9 cellular contexts compared by ENCODE assay signal in the genomic region with DNA sequence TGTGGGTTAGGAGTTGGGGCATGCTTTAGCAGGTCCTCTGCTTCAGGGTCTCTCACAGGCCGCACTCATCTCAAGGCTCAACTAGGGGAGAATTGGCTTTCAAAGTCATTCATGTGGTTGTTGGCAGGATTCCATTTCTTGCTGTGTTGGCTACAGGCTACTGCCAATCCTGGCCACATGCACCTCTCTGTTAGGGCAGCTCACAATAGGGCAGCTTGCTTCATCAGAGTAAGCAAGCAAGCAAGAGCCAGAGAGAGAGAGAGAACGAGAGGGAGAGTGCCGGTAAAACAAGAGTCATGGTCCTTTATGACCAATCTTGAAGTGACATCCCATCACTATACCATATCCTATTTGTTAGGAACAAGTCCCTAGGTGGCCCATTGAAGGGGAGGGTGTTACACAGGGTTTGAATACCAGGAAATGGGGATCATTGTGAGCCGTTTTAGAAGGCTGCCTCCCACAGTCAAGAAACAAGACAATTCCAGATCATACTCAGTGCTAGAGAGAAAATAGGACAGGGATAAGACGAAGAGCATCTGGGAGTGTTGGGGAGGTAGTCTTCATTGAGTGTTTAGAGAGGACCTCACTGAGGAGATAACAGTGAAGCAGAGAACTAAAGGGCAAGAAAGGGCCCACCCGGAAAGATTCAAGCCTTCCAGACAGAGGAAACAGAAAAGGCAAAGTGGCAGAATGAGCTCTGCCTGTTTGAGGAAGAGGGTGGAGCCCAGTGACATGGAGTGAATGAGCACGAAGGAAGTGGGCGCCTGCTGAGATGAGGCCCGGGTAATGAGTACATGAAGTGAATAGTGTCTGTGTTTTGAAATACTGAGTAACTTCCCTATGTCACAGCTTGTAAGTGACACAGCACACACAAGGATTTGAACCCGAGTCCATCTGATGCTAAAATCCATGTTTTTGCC. TPM values are rescaled to one million over a fixed set of nuclear protein-coding genes. Genes with fewer than 3 reads are reported as not detected.
DNase-seq lines count a peak whose midpoint lies in the region; ATAC-seq lines count a peak whose summit lies in the region.
"Had no signal": no experiment of that assay in that cellular context is flagged by ENCODE, and none has a peak within 500 bp of the region (broad histone marks: within the 10 kb centered on the region; RNA-seq: fewer than 3 reads in every experiment).

No MANE protein-coding gene starts in this region.

- DNase-seq in A172 (ENCODE audit: low spot score) (peak; percentile 16), NCI-H69 (lab: John Stamatoyannopoulos, UW) (peak; percentile 78), Right ventricle myocardium superior (peak; percentile 78), NCI-H1105 treated with DMSO at 0.1 percent for 48 hours (lab: John Stamatoyannopoulos, UW) (no peak)
- DNase-seq in activated T-cell treated with anti-CD3 and anti-CD28 coated beads, Interleukin-2, amount 50 U/mL, for 4 hours: peak; percentile 37
- DNase-seq in stimulated activated CD4-positive, alpha-beta T cell treated with anti-CD3 and anti-CD28 coated beads, Interleukin-2, amount 100 ng/mL, for 24 hours: peak; percentile 50 to 53

- H3K4me3 Mint-ChIP-seq in activated T-cell treated with anti-CD3 and anti-CD28 coated beads, Interleukin-2, amount 50 U/mL, for 4 hours: no peak overlapping the region

- no peaks in the 10 kb centered on the region for H3K9me3 Mint-ChIP-seq in activated T-cell treated with anti-CD3 and anti-CD28 coated beads, Interleukin-2, amount 50 U/mL, for 4 hours

- H3K36me3 Mint-ChIP-seq in activated T-cell treated with anti-CD3 and anti-CD28 coated beads, Interleukin-2, amount 50 U/mL, for 4 hours (ENCODE audit: insufficient read depth): no peaks in the 10 kb centered on the region

- H3K27me3 Mint-ChIP-seq in activated T-cell treated with anti-CD3 and anti-CD28 coated beads, Interleukin-2, amount 50 U/mL, for 4 hours (ENCODE audit: low read depth): no peaks in the 10 kb centered on the region

- intact Hi-C loops in Right ventricle myocardium superior (cut with DNase I): no loop called here

- ATAC-seq in activated T-cell treated with anti-CD3 and anti-CD28 coated beads, Interleukin-2, amount 50 U/mL, for 4 hours: peak; percentile 91 to 94
- ATAC-seq in Right ventricle myocardium superior (ENCODE audit: poor library complexity) (peak; percentile 82), HG03159 (IDR thresholded peaks at IDR 0.05; ENCODE audit: unreplicated experiment) (no peak), GM19328 (IDR thresholded peaks at IDR 0.05; ENCODE audit: unreplicated experiment) (no peak)
- ATAC-seq: Panc1 had no signal

- peaks cover 28% of the 10 kb centered on the region for H3K4me1 Mint-ChIP-seq in activated T-cell treated with anti-CD3 and anti-CD28 coated beads, Interleukin-2, amount 50 U/mL, for 4 hours (ENCODE audit: low read depth)

RNA-seq across cellular contexts. Expression of gene TLR2, which starts 32.8 kb away (rescaled TPM):
- not detected in 2 replicates for total RNA-seq in A172 (2014; rRNA removed; shearing (Covaris generic))
- total RNA-seq in activated T-cell treated with anti-CD3 and anti-CD28 coated beads, Interleukin-2, amount 50 U/mL, for 4 hours: 1 to 10 TPM; 1.2 to 1.9 (median 1.6) TPM
- 3.5 TPM for total RNA-seq in Right ventricle myocardium superior

Comparison
In these comparisons a context has a peak if more than half of its experiments do, and no peak if none do; other contexts are left out.
1. ATAC-seq: peak in activated T-cell treated with anti-CD3 and anti-CD28 coated beads, Interleukin-2, amount 50 U/mL, for 4 hours (2 of 2) and Right ventricle myocardium superior (single experiment); none in HG03159 (single experiment) and GM19328 (single experiment).